Comparison of ENCODE assay signal across 12 cellular contexts in the genomic region with DNA sequence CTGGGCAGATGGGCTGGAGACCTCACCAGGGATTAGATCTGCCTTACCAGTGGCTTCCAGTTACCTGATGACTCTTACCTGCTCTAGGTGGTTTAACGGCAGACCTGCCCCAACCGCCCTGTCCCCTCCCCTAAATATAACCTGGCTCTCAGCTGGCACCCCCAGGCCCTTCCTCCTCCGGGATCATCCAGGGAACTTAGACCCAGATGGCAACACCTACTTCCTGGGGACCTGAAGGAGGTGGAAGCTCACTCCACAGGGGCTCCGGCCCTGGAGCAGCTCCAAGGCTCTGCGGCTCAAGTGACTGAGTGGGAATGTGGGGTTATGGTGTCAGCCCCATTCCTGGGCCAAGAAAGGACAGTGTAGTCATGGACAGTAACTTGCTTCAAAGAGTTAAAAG.
DNase-seq lines count a peak whose midpoint lies in the region; ATAC-seq and TF ChIP-seq lines count a peak whose summit lies in the region.
"Had no signal": no experiment of that assay in that cellular context is flagged by ENCODE, and none has a peak within 500 bp of the region (broad histone marks: within the 10 kb centered on the region; RNA-seq: fewer than 3 reads in every experiment).

No MANE protein-coding gene starts in this region.

- intact Hi-C loops in spleen (cut with DNase I; ENCODE audit: low total_unique reads) (no loop called here), Caco-2 (cut with micrococcal nuclease; ENCODE audit: unreplicated experiment) (no loop called here)

- POLR2A ChIA-PET in Caco-2 (lab: Charles Lee): no interaction called here

- H3K4me3 ChIP-seq in GM23338 (no peak overlapping the region), NT2/D1 (ENCODE audit: insufficient read length, low read depth) (no peak overlapping the region), spleen (no peak overlapping the region), Caco-2 (ENCODE audit: low read depth, low read length) (no peak overlapping the region)
- H3K4me3 ChIP-seq: SJSA1 had no signal

- H3K36me3 ChIP-seq in GM23338 (ENCODE audit: insufficient read depth): no peaks in the 10 kb centered on the region
- H3K36me3 ChIP-seq in NT2/D1 (ENCODE audit: insufficient read depth, insufficient read length, low read length): no peaks in the 10 kb centered on the region
- no peaks in the 10 kb centered on the region for H3K36me3 ChIP-seq in spleen
- H3K36me3 ChIP-seq in Caco-2 (ENCODE audit: control insufficient read depth, insufficient read depth, low read length): no peaks in the 10 kb centered on the region
- H3K36me3 ChIP-seq: SJSA1 had no signal

- DNase-seq in GM23338 (ENCODE audit: low spot score) (no peak), NT2/D1 (ENCODE audit: low read depth, low spot score) (no peak), glutamatergic neuron (no peak), spleen (peak; percentile 59), erythroblast (lab: John Stamatoyannopoulos, UW) (no peak), Caco-2 (no peak), foreskin melanocyte (no peak)
- DNase-seq: Calu3; CD4-positive, alpha-beta T cell; DMS79 had no signal

- WGBS in spleen, 5 donors: 63 to 78% (median 68%) methylated on average over 2 to 5 of the region's 5 CpGs

- no peaks in the 10 kb centered on the region for H4K20me1 ChIP-seq in GM23338 (replicated peaks; ENCODE audit: insufficient read depth)

- H3K27me3 ChIP-seq in GM23338 (ENCODE audit: insufficient read depth): no peaks in the 10 kb centered on the region
- H3K27me3 ChIP-seq in NT2/D1 (ENCODE audit: insufficient read depth, insufficient read length): no peaks in the 10 kb centered on the region
- H3K27me3 ChIP-seq in spleen (replicated peaks in 1 of 7): peaks cover 0 to 92% (median 16%) of the 10 kb centered on the region in 7 donors
- no peaks in the 10 kb centered on the region for H3K27me3 ChIP-seq in Caco-2 (replicated peaks; ENCODE audit: control insufficient read depth, insufficient read depth, low read length)
- H3K27me3 ChIP-seq: SJSA1 had no signal

- H3K27me3 Mint-ChIP-seq in GM23338 (ENCODE audit: insufficient read depth, low read depth, poor library complexity) (peaks cover 27% of the 10 kb centered on the region), glutamatergic neuron (ENCODE audit: unreplicated experiment) (peaks cover 11% of the 10 kb centered on the region), Caco-2 (ENCODE audit: insufficient read depth, unreplicated experiment) (peaks cover 11% of the 10 kb centered on the region)

- H2AFZ ChIP-seq in GM23338: peak overlapping the region; percentile 47; the same call in 1 of the 2 replicates

- H3K9me2 ChIP-seq in GM23338 (ENCODE audit: insufficient read depth): no peaks in the 10 kb centered on the region

- BruUV-seq in Caco-2 (replicated peaks; lab: Mats Ljungman, UMichigan): no TSS peak

- H3K36me3 Mint-ChIP-seq in GM23338 (ENCODE audit: low read depth) (no peaks in the 10 kb centered on the region), glutamatergic neuron (ENCODE audit: unreplicated experiment) (no peaks in the 10 kb centered on the region), Caco-2 (ENCODE audit: insufficient read depth, unreplicated experiment) (peaks cover 7% of the 10 kb centered on the region)

- H3K4me2 ChIP-seq in GM23338: 0 out of 2 replicates have a peak overlapping the region, but pooled peaks have one; percentile 26

- no peak for ATAC-seq in GM23338

- H3K27ac Mint-ChIP-seq in GM23338 (no peak overlapping the region; the same call in 1 of the 2 replicates), glutamatergic neuron (ENCODE audit: unreplicated experiment) (peak overlapping the region; percentile 15), Caco-2 (ENCODE audit: unreplicated experiment) (no peak overlapping the region)
- H3K27ac Mint-ChIP-seq: CD4-positive, alpha-beta T cell had no signal

- peaks cover 44% of the 10 kb centered on the region for H3K4me1 Mint-ChIP-seq in GM23338
- H3K4me1 Mint-ChIP-seq in glutamatergic neuron (ENCODE audit: low read depth, unreplicated experiment): peaks cover 39% of the 10 kb centered on the region
- no peaks in the 10 kb centered on the region for H3K4me1 Mint-ChIP-seq in Caco-2 (ENCODE audit: low read depth, unreplicated experiment)

- TF ChIP-seq POLR2A in spleen (IDR thresholded peaks at IDR 0.05) (no peak), erythroblast (IDR thresholded peaks at IDR 0.05; ENCODE audit: low read length) (no peak)

- H3K9ac ChIP-seq in NT2/D1 (ENCODE audit: insufficient read length, low read depth): peak overlapping the region; percentile 52

- no peaks in the 10 kb centered on the region for H3F3A ChIP-seq in GM23338 (replicated peaks; ENCODE audit: low read depth)

- no peaks in the 10 kb centered on the region for H3K79me2 ChIP-seq in GM23338 (replicated peaks; ENCODE audit: insufficient read depth)

- H3K27ac ChIP-seq in GM23338 (ENCODE audit: low read depth) (no peak overlapping the region), spleen (no peak overlapping the region)
- H3K27ac ChIP-seq: HL-60, SJSA1 had no signal

- CTCF ChIA-PET in Caco-2 (lab: Charles Lee): no interaction called here

- TF ChIP-seq CTCF in GM23338 (conservative IDR thresholded peaks at IDR 0.05; ENCODE audit: low read depth in 2 of 2) (no peak), glutamatergic neuron (IDR thresholded peaks at IDR 0.05; ENCODE audit: partially characterized antibody, unreplicated experiment) (no peak), spleen (IDR thresholded peaks at IDR 0.05 in 8 of 11, conservative IDR thresholded peaks at IDR 0.05 in 3 of 11) (no peak), Caco-2 (IDR thresholded peaks at IDR 0.05; ENCODE audit: insufficient read depth in 1 of 2, low read depth in 1 of 2, low read length in 1 of 2, severe bottlenecking in 1 of 2, unreplicated experiment in 1 of 2) (no peak)

- H3K9me3 Mint-ChIP-seq in GM23338 (peaks cover 3% of the 10 kb centered on the region; the same call in 1 of the 3 replicates), glutamatergic neuron (ENCODE audit: unreplicated experiment) (no peaks in the 10 kb centered on the region), Caco-2 (ENCODE audit: unreplicated experiment) (no peaks in the 10 kb centered on the region)
- H3K9me3 Mint-ChIP-seq: CD4-positive, alpha-beta T cell had no signal

- H3K4me3 Mint-ChIP-seq in GM23338 (no peak overlapping the region), glutamatergic neuron (ENCODE audit: unreplicated experiment) (peak overlapping the region; percentile 42), Caco-2 (ENCODE audit: unreplicated experiment) (no peak overlapping the region)
- H3K4me3 Mint-ChIP-seq: CD4-positive, alpha-beta T cell had no signal

- peaks cover 2% of the 10 kb centered on the region; the same call in 1 of the 2 replicates for H3K9me3 ChIP-seq in NT2/D1 (ENCODE audit: insufficient read depth, low read length)
- no peaks in the 10 kb centered on the region for H3K9me3 ChIP-seq in spleen
- no peaks in the 10 kb centered on the region for H3K9me3 ChIP-seq in Caco-2
- H3K9me3 ChIP-seq: SJSA1 had no signal

- H3K4me1 ChIP-seq in GM23338 (ENCODE audit: insufficient read depth) (peaks cover 6% of the 10 kb centered on the region; the same call in 1 of the 2 replicates), NT2/D1 (ENCODE audit: insufficient read depth, insufficient read length) (peaks cover 43% of the 10 kb centered on the region), spleen (peaks cover 0 to 5% (median 0%) of the 10 kb centered on the region in 6 donors), Caco-2 (no peaks in the 10 kb centered on the region)
- H3K4me1 ChIP-seq: SJSA1 had no signal

TF ChIP-seq in GM23338, 12 proteins besides CTCF, POLR2A, EP300 and RAD21 (continues in another document):
- TF ChIP-seq JUNB (IDR thresholded peaks at IDR 0.05; ENCODE audit: unreplicated experiment) (no peak), ETS1 (IDR thresholded peaks at IDR 0.05) (no peak), POLR2AphosphoS5 (IDR thresholded peaks at IDR 0.05; ENCODE audit: low read depth) (no peak)
